In the genomic region with DNA sequence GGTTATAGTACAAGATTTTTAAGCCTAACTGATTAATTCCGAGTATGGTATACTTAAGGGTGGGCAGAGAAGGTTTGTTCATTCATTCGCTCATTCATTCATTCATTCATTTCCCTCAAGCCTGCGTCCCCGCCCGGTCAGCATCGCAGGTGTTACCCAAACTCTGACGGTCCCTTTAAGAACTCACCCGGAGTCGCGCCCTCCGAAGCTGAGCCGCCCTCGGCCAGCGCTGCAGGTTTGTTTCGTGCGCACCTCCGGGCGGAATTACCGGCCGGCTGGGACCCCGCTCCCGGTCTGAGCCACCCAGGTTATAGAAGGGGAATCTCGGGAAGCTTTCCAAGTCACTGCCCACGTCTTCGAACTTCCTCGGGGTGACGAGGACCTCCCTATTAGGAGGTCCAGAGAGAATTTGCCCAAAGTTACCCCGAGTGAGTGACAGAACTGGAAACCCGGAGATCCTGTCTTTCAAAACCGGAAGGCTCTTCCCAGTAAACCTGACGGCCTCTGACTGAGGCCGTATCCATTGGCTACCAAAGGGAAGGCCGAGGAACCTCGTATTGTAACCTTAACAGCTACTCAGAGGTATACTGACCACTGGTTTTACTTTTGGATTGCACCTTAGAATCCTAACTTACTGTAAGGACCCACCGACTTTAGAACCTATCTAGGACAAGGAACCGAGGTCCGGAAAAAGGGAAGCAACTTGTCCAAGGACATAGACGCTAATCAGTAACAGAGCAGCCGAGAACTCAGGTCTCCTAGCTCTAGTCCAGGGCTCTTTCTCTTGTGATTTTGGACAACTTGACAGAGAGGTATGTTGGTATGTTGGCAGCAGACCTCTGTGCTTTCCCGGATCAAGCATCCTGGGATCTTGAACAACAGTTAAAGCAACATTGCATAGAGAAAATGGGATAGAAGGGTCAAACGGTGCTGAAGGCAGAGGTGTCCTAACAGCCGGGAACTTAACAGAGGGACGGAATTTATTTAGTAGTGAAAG, we compare ENCODE assay signal across 1 cellular context.
TF ChIP-seq lines count a peak whose summit lies in the region.

No MANE protein-coding gene starts in this region.

TF ChIP-seq in HepG2, 621 proteins besides CTCF, POLR2A, EP300 and RAD21 (continued from another document):
- TF ChIP-seq, protein P1, sequence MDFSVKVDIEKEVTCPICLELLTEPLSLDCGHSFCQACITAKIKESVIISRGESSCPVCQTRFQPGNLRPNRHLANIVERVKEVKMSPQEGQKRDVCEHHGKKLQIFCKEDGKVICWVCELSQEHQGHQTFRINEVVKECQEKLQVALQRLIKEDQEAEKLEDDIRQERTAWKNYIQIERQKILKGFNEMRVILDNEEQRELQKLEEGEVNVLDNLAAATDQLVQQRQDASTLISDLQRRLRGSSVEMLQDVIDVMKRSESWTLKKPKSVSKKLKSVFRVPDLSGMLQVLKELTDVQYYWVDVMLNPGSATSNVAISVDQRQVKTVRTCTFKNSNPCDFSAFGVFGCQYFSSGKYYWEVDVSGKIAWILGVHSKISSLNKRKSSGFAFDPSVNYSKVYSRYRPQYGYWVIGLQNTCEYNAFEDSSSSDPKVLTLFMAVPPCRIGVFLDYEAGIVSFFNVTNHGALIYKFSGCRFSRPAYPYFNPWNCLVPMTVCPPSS (IDR thresholded peaks at IDR 0.05), result no peak
- TF ChIP-seq KDM1A (CRISPR knock-in tag; IDR thresholded peaks at IDR 0.05) (no peak), MEIS2 (CRISPR knock-in tag; IDR thresholded peaks at IDR 0.05) (0 out of 2 replicates have a peak, but pooled peaks have one; percentile 19), REXO4 (CRISPR knock-in tag; IDR thresholded peaks at IDR 0.05; ENCODE audit: borderline replicate concordance) (no peak), ZNF75D (CRISPR knock-in tag; IDR thresholded peaks at IDR 0.05; ENCODE audit: borderline replicate concordance) (no peak), ZNF382 (CRISPR knock-in tag; IDR thresholded peaks at IDR 0.05; ENCODE audit: borderline replicate concordance) (no peak), RARG (CRISPR knock-in tag; IDR thresholded peaks at IDR 0.05; ENCODE audit: low read depth) (0 out of 2 replicates have a peak, but pooled peaks have one; percentile 17), CAMTA2 (CRISPR knock-in tag; IDR thresholded peaks at IDR 0.05; ENCODE audit: borderline replicate concordance) (no peak), KLF16 (CRISPR knock-in tag; IDR thresholded peaks at IDR 0.05) (peak in 1 of 2 experiments; percentile 22; a peak in 1 of 4 replicates), ZNF737 (CRISPR knock-in tag; IDR thresholded peaks at IDR 0.05; ENCODE audit: borderline replicate concordance) (no peak), ZBTB42 (CRISPR knock-in tag; IDR thresholded peaks at IDR 0.05) (no peak), SMYD3 (CRISPR knock-in tag; IDR thresholded peaks at IDR 0.05) (no peak), FOSL2 (CRISPR knock-in tag; IDR thresholded peaks at IDR 0.05) (no peak), ZBTB38 (CRISPR knock-in tag; IDR thresholded peaks at IDR 0.05) (no peak), SP5 (CRISPR knock-in tag; IDR thresholded peaks at IDR 0.05; ENCODE audit: borderline replicate concordance, low read depth) (no peak; the same call in 1 of the 2 replicates), ZNF768 (CRISPR knock-in tag; IDR thresholded peaks at IDR 0.05) (peak; percentile 18; the same call in 1 of the 2 replicates), JUN (CRISPR knock-in tag; IDR thresholded peaks at IDR 0.05) (no peak), HNRNPUL1 (IDR thresholded peaks at IDR 0.05; ENCODE audit: low read depth, low read length) (no peak), ZNF724P (CRISPR knock-in tag; IDR thresholded peaks at IDR 0.05; ENCODE audit: borderline replicate concordance) (no peak), NR2F6 (IDR thresholded peaks at IDR 0.05) (no peak), NR2F6 (CRISPR knock-in tag; IDR thresholded peaks at IDR 0.05) (no peak), ZNF792 (CRISPR knock-in tag; IDR thresholded peaks at IDR 0.05) (no peak; the same call in 1 of the 2 replicates), MLLT10 (CRISPR knock-in tag; IDR thresholded peaks at IDR 0.05) (no peak), ZNF124 (CRISPR knock-in tag; IDR thresholded peaks at IDR 0.05) (no peak), ZNF678 (CRISPR knock-in tag; IDR thresholded peaks at IDR 0.05) (no peak), HMG20B (CRISPR knock-in tag; conservative IDR thresholded peaks at IDR 0.05) (no peak), SRSF1 (optimal IDR thresholded peaks at IDR 0.05; ENCODE audit: low read depth, low read length) (no peak), HOXD1 (CRISPR knock-in tag; IDR thresholded peaks at IDR 0.05) (no peak)
- TF ChIP-seq, protein P2, sequence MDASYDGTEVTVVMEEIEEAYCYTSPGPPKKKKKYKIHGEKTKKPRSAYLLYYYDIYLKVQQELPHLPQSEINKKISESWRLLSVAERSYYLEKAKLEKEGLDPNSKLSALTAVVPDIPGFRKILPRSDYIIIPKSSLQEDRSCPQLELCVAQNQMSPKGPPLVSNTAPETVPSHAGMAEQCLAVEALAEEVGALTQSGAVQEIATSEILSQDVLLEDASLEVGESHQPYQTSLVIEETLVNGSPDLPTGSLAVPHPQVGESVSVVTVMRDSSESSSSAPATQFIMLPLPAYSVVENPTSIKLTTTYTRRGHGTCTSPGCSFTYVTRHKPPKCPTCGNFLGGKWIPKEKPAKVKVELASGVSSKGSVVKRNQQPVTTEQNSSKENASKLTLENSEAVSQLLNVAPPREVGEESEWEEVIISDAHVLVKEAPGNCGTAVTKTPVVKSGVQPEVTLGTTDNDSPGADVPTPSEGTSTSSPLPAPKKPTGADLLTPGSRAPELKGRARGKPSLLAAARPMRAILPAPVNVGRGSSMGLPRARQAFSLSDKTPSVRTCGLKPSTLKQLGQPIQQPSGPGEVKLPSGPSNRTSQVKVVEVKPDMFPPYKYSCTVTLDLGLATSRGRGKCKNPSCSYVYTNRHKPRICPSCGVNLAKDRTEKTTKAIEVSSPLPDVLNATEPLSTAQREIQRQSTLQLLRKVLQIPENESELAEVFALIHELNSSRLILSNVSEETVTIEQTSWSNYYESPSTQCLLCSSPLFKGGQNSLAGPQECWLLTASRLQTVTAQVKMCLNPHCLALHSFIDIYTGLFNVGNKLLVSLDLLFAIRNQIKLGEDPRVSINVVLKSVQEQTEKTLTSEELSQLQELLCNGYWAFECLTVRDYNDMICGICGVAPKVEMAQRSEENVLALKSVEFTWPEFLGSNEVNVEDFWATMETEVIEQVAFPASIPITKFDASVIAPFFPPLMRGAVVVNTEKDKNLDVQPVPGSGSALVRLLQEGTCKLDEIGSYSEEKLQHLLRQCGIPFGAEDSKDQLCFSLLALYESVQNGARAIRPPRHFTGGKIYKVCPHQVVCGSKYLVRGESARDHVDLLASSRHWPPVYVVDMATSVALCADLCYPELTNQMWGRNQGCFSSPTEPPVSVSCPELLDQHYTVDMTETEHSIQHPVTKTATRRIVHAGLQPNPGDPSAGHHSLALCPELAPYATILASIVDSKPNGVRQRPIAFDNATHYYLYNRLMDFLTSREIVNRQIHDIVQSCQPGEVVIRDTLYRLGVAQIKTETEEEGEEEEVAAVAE (CRISPR knock-in tag; IDR thresholded peaks at IDR 0.05; ENCODE audit: borderline replicate concordance), result no peak
- TF ChIP-seq, protein P3, sequence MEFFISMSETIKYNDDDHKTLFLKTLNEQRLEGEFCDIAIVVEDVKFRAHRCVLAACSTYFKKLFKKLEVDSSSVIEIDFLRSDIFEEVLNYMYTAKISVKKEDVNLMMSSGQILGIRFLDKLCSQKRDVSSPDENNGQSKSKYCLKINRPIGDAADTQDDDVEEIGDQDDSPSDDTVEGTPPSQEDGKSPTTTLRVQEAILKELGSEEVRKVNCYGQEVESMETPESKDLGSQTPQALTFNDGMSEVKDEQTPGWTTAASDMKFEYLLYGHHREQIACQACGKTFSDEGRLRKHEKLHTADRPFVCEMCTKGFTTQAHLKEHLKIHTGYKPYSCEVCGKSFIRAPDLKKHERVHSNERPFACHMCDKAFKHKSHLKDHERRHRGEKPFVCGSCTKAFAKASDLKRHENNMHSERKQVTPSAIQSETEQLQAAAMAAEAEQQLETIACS (CRISPR knock-in tag; IDR thresholded peaks at IDR 0.05), result no peak
- TF ChIP-seq, protein P4, sequence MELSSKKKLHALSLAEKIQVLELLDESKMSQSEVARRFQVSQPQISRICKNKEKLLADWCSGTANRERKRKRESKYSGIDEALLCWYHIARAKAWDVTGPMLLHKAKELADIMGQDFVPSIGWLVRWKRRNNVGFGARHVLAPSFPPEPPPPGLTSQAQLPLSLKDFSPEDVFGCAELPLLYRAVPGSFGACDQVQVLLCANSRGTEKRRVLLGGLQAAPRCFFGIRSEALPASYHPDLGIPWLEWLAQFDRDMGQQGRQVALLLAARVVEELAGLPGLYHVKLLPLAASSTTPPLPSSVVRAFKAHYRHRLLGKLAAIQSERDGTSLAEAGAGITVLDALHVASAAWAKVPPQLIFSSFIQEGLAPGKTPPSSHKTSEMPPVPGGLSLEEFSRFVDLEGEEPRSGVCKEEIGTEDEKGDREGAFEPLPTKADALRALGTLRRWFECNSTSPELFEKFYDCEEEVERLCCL (CRISPR knock-in tag; IDR thresholded peaks at IDR 0.05; ENCODE audit: borderline replicate concordance), result no peak
- TF ChIP-seq, protein P5, sequence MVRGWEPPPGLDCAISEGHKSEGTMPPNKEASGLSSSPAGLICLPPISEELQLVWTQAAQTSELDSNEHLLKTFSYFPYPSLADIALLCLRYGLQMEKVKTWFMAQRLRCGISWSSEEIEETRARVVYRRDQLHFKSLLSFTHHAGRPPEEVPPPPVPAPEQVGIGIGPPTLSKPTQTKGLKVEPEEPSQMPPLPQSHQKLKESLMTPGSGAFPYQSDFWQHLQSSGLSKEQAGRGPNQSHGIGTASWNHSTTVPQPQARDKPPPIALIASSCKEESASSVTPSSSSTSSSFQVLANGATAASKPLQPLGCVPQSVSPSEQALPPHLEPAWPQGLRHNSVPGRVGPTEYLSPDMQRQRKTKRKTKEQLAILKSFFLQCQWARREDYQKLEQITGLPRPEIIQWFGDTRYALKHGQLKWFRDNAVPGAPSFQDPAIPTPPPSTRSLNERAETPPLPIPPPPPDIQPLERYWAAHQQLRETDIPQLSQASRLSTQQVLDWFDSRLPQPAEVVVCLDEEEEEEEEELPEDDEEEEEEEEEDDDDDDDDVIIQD (CRISPR knock-in tag; IDR thresholded peaks at IDR 0.05; ENCODE audit: low read depth), result no peak
- TF ChIP-seq, protein P6, sequence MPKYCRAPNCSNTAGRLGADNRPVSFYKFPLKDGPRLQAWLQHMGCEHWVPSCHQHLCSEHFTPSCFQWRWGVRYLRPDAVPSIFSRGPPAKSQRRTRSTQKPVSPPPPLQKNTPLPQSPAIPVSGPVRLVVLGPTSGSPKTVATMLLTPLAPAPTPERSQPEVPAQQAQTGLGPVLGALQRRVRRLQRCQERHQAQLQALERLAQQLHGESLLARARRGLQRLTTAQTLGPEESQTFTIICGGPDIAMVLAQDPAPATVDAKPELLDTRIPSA (CRISPR knock-in tag; IDR thresholded peaks at IDR 0.05; ENCODE audit: borderline replicate concordance), result no peak
- TF ChIP-seq, protein P7, sequence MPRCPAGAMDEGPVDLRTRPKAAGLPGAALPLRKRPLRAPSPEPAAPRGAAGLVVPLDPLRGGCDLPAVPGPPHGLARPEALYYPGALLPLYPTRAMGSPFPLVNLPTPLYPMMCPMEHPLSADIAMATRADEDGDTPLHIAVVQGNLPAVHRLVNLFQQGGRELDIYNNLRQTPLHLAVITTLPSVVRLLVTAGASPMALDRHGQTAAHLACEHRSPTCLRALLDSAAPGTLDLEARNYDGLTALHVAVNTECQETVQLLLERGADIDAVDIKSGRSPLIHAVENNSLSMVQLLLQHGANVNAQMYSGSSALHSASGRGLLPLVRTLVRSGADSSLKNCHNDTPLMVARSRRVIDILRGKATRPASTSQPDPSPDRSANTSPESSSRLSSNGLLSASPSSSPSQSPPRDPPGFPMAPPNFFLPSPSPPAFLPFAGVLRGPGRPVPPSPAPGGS (CRISPR knock-in tag; IDR thresholded peaks at IDR 0.05), result no peak
- TF ChIP-seq, protein P8, sequence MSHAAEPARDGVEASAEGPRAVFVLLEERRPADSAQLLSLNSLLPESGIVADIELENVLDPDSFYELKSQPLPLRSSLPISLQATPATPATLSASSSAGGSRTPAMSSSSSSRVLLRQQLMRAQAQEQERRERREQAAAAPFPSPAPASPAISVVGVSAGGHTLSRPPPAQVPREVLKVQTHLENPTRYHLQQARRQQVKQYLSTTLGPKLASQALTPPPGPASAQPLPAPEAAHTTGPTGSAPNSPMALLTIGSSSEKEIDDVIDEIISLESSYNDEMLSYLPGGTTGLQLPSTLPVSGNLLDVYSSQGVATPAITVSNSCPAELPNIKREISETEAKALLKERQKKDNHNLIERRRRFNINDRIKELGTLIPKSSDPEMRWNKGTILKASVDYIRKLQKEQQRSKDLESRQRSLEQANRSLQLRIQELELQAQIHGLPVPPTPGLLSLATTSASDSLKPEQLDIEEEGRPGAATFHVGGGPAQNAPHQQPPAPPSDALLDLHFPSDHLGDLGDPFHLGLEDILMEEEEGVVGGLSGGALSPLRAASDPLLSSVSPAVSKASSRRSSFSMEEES (CRISPR knock-in tag; IDR thresholded peaks at IDR 0.05), result 0 out of 2 replicates have a peak, but pooled peaks have one; percentile 0
- TF ChIP-seq, protein P9, sequence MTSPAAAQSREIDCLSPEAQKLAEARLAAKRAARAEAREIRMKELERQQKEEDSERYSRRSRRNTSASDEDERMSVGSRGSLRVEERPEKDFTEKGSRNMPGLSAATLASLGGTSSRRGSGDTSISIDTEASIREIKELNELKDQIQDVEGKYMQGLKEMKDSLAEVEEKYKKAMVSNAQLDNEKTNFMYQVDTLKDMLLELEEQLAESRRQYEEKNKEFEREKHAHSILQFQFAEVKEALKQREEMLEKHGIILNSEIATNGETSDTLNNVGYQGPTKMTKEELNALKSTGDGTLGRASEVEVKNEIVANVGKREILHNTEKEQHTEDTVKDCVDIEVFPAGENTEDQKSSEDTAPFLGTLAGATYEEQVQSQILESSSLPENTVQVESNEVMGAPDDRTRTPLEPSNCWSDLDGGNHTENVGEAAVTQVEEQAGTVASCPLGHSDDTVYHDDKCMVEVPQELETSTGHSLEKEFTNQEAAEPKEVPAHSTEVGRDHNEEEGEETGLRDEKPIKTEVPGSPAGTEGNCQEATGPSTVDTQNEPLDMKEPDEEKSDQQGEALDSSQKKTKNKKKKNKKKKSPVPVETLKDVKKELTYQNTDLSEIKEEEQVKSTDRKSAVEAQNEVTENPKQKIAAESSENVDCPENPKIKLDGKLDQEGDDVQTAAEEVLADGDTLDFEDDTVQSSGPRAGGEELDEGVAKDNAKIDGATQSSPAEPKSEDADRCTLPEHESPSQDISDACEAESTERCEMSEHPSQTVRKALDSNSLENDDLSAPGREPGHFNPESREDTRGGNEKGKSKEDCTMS (CRISPR knock-in tag; conservative IDR thresholded peaks at IDR 0.05), result no peak
